ENCODE assay signal across 27 cellular contexts in the genomic region with DNA sequence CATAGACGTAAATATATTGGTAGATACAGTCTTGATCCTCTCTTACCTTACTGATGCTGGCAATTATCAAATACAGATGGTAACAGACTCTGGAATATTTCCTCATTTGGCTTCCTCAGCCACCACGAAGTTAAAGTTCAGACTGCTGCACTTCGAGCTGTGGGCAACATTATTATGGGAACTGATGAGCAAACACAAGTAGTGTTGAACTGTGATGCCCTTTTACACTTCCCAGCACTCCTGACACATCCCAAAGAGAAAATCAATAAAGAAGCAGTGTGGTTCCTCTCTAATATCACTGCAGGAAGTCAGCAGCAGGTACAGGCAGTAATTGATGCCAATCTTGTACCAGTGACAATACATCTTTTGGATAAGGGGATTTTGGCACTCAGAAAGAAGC.
"Had no signal": no experiment of that assay in that cellular context is flagged by ENCODE, and none has a peak within 500 bp of the region (broad histone marks: within the 10 kb centered on the region; RNA-seq: fewer than 3 reads in every experiment).

No MANE protein-coding gene starts in this region.

- DNase-seq: colonic mucosa; cortex of kidney; dermis blood vessel endothelial cell; dorsolateral prefrontal cortex; effector CD4-positive, alpha-beta T cell; effector CD8-positive, alpha-beta T cell; effector memory CD4-positive, alpha-beta T cell; effector memory CD8-positive, alpha-beta T cell; endodermal cell; erythroblast; esophagus squamous epithelium; foreskin keratinocyte; foreskin melanocyte; gastrocnemius medialis; glutamatergic neuron; head of caudate nucleus; heart left ventricle; heart right ventricle had no signal

- H3K9me3 ChIP-seq: colonic mucosa, esophagus muscularis mucosa, esophagus squamous epithelium, gastrocnemius medialis, gastroesophageal sphincter had no signal

- FAIRE-seq: colon, endometrium, endothelial cell of umbilical vein, frontal cortex had no signal

- H3K4me1 ChIP-seq: colonic mucosa, esophagus muscularis mucosa, esophagus squamous epithelium, foreskin keratinocyte, gastrocnemius medialis, gastroesophageal sphincter, heart left ventricle, heart right ventricle had no signal

- H3K27ac ChIP-seq: colonic mucosa, coronary artery, dorsolateral prefrontal cortex, epithelial cell of prostate, esophagus muscularis mucosa, esophagus squamous epithelium, foreskin keratinocyte, gastrocnemius medialis, gastroesophageal sphincter, heart left ventricle, heart right ventricle had no signal

- ATAC-seq: effector memory CD8-positive, alpha-beta T cell; esophagus mucosa; foreskin keratinocyte; gastrocnemius medialis; gastroesophageal sphincter; heart left ventricle; heart right ventricle had no signal

- H3K4me3 ChIP-seq: colonic mucosa, coronary artery, dorsolateral prefrontal cortex, esophagus muscularis mucosa, esophagus squamous epithelium, gastrocnemius medialis, gastroesophageal sphincter, heart left ventricle, heart right ventricle had no signal

- H3K27me3 ChIP-seq: colonic mucosa, dorsolateral prefrontal cortex, esophagus muscularis mucosa, esophagus squamous epithelium, foreskin keratinocyte, gastrocnemius medialis, gastroesophageal sphincter, heart left ventricle, heart right ventricle had no signal

- H3K36me3 ChIP-seq: colonic mucosa, esophagus muscularis mucosa, esophagus squamous epithelium, gastrocnemius medialis, gastroesophageal sphincter, heart left ventricle, heart right ventricle had no signal
